In the genomic region with DNA sequence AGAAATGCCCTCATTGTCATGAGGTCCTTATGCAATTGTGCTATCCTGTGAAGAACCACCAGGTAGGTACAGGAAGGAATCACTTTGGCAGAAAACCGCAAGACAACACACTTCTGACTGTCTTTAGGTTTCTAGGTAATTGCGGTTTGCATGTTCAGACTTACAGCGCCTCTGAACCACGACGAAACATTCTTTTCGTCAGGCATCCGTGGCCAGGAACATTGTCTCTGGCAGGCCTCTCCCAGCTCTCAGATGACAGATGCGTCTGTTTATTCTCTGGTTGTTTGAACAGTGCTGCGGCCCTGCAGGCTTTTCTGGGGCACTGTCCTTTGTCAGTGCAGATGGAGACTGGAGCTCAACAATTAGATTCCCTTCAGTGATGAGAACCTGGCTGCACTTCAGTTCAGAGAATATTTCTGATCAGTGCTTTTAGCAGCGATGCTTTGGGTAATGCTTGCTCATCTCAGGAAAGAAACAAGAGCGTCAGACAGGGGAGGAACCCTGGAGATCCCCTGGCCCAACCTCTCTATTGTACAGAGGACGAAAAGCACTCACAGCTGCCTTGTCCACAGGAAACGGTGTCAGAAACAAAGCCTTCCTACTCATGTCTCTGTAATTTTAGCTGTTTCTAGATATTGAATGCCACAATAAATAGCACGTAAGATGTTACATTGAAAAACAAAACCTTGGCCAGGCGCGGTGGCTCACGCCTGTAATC, we compare ENCODE assay signal across 1 cellular context.
TF ChIP-seq lines count a peak whose summit lies in the region.

No MANE protein-coding gene starts in this region.

TF ChIP-seq in GM12878, 131 proteins besides CTCF, POLR2A, EP300 and RAD21 (continued from another document):
- TF ChIP-seq, protein P1, sequence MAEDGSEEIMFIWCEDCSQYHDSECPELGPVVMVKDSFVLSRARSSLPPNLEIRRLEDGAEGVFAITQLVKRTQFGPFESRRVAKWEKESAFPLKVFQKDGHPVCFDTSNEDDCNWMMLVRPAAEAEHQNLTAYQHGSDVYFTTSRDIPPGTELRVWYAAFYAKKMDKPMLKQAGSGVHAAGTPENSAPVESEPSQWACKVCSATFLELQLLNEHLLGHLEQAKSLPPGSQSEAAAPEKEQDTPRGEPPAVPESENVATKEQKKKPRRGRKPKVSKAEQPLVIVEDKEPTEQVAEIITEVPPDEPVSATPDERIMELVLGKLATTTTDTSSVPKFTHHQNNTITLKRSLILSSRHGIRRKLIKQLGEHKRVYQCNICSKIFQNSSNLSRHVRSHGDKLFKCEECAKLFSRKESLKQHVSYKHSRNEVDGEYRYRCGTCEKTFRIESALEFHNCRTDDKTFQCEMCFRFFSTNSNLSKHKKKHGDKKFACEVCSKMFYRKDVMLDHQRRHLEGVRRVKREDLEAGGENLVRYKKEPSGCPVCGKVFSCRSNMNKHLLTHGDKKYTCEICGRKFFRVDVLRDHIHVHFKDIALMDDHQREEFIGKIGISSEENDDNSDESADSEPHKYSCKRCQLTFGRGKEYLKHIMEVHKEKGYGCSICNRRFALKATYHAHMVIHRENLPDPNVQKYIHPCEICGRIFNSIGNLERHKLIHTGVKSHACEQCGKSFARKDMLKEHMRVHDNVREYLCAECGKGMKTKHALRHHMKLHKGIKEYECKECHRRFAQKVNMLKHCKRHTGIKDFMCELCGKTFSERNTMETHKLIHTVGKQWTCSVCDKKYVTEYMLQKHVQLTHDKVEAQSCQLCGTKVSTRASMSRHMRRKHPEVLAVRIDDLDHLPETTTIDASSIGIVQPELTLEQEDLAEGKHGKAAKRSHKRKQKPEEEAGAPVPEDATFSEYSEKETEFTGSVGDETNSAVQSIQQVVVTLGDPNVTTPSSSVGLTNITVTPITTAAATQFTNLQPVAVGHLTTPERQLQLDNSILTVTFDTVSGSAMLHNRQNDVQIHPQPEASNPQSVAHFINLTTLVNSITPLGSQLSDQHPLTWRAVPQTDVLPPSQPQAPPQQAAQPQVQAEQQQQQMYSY (CRISPR knock-in tag; IDR thresholded peaks at IDR 0.05): no peak
- TF ChIP-seq HDAC2 (IDR thresholded peaks at IDR 0.05) (no peak), BCL11A (IDR thresholded peaks at IDR 0.05; ENCODE audit: low read depth, low read length) (peak; percentile 30; the same call in 1 of the 2 replicates), JUND (IDR thresholded peaks at IDR 0.05; ENCODE audit: low read depth, low read length) (no peak), CHD2 (IDR thresholded peaks at IDR 0.05; ENCODE audit: borderline replicate concordance, low read depth, low read length) (0 out of 2 replicates have a peak, but pooled peaks have one; percentile 6), SIN3A (IDR thresholded peaks at IDR 0.05; ENCODE audit: low read depth, low read length) (no peak), PAX5 (IDR thresholded peaks at IDR 0.05; ENCODE audit: borderline replicate concordance, low read depth, low read length) (peak; percentile 57; the same call in 1 of the 2 replicates), CREM (IDR thresholded peaks at IDR 0.05; ENCODE audit: low read depth) (no peak), SREBF1 (IDR thresholded peaks at IDR 0.05; ENCODE audit: low read length) (no peak), NR2C2 (IDR thresholded peaks at IDR 0.05; ENCODE audit: borderline replicate concordance, control insufficient read depth, insufficient read length, low read depth) (no peak), CBX3 (IDR thresholded peaks at IDR 0.05; ENCODE audit: borderline replicate concordance, low read depth) (no peak), NFYA (IDR thresholded peaks at IDR 0.05; ENCODE audit: borderline replicate concordance, low read depth, low read length) (no peak), POU2F2 (IDR thresholded peaks at IDR 0.05; ENCODE audit: borderline replicate concordance, low read depth, low read length) (no peak), IKZF1 (conservative IDR thresholded peaks at IDR 0.05) (no peak), KLF5 (IDR thresholded peaks at IDR 0.05; ENCODE audit: partially characterized antibody) (no peak)
- TF ChIP-seq, protein P2, sequence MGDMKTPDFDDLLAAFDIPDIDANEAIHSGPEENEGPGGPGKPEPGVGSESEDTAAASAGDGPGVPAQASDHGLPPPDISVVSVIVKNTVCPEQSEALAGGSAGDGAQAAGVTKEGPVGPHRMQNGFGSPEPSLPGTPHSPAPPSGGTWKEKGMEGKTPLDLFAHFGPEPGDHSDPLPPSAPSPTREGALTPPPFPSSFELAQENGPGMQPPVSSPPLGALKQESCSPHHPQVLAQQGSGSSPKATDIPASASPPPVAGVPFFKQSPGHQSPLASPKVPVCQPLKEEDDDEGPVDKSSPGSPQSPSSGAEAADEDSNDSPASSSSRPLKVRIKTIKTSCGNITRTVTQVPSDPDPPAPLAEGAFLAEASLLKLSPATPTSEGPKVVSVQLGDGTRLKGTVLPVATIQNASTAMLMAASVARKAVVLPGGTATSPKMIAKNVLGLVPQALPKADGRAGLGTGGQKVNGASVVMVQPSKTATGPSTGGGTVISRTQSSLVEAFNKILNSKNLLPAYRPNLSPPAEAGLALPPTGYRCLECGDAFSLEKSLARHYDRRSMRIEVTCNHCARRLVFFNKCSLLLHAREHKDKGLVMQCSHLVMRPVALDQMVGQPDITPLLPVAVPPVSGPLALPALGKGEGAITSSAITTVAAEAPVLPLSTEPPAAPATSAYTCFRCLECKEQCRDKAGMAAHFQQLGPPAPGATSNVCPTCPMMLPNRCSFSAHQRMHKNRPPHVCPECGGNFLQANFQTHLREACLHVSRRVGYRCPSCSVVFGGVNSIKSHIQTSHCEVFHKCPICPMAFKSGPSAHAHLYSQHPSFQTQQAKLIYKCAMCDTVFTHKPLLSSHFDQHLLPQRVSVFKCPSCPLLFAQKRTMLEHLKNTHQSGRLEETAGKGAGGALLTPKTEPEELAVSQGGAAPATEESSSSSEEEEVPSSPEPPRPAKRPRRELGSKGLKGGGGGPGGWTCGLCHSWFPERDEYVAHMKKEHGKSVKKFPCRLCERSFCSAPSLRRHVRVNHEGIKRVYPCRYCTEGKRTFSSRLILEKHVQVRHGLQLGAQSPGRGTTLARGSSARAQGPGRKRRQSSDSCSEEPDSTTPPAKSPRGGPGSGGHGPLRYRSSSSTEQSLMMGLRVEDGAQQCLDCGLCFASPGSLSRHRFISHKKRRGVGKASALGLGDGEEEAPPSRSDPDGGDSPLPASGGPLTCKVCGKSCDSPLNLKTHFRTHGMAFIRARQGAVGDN (IDR thresholded peaks at IDR 0.05): no peak
- TF ChIP-seq, protein P3, sequence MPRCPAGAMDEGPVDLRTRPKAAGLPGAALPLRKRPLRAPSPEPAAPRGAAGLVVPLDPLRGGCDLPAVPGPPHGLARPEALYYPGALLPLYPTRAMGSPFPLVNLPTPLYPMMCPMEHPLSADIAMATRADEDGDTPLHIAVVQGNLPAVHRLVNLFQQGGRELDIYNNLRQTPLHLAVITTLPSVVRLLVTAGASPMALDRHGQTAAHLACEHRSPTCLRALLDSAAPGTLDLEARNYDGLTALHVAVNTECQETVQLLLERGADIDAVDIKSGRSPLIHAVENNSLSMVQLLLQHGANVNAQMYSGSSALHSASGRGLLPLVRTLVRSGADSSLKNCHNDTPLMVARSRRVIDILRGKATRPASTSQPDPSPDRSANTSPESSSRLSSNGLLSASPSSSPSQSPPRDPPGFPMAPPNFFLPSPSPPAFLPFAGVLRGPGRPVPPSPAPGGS (IDR thresholded peaks at IDR 0.05; ENCODE audit: borderline replicate concordance, insufficient read depth, low read depth, low read length, poor library complexity, severe bottlenecking): no peak
- TF ChIP-seq, protein P4, sequence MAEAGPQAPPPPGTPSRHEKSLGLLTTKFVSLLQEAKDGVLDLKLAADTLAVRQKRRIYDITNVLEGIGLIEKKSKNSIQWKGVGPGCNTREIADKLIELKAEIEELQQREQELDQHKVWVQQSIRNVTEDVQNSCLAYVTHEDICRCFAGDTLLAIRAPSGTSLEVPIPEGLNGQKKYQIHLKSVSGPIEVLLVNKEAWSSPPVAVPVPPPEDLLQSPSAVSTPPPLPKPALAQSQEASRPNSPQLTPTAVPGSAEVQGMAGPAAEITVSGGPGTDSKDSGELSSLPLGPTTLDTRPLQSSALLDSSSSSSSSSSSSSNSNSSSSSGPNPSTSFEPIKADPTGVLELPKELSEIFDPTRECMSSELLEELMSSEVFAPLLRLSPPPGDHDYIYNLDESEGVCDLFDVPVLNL (IDR thresholded peaks at IDR 0.05; ENCODE audit: low read depth, low read length): no peak
- TF ChIP-seq, protein P5, sequence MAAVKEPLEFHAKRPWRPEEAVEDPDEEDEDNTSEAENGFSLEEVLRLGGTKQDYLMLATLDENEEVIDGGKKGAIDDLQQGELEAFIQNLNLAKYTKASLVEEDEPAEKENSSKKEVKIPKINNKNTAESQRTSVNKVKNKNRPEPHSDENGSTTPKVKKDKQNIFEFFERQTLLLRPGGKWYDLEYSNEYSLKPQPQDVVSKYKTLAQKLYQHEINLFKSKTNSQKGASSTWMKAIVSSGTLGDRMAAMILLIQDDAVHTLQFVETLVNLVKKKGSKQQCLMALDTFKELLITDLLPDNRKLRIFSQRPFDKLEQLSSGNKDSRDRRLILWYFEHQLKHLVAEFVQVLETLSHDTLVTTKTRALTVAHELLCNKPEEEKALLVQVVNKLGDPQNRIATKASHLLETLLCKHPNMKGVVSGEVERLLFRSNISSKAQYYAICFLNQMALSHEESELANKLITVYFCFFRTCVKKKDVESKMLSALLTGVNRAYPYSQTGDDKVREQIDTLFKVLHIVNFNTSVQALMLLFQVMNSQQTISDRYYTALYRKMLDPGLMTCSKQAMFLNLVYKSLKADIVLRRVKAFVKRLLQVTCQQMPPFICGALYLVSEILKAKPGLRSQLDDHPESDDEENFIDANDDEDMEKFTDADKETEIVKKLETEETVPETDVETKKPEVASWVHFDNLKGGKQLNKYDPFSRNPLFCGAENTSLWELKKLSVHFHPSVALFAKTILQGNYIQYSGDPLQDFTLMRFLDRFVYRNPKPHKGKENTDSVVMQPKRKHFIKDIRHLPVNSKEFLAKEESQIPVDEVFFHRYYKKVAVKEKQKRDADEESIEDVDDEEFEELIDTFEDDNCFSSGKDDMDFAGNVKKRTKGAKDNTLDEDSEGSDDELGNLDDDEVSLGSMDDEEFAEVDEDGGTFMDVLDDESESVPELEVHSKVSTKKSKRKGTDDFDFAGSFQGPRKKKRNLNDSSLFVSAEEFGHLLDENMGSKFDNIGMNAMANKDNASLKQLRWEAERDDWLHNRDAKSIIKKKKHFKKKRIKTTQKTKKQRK (IDR thresholded peaks at IDR 0.05; ENCODE audit: low read depth, low read length): no peak
